1 cellular context compared by ENCODE assay signal in the genomic region with DNA sequence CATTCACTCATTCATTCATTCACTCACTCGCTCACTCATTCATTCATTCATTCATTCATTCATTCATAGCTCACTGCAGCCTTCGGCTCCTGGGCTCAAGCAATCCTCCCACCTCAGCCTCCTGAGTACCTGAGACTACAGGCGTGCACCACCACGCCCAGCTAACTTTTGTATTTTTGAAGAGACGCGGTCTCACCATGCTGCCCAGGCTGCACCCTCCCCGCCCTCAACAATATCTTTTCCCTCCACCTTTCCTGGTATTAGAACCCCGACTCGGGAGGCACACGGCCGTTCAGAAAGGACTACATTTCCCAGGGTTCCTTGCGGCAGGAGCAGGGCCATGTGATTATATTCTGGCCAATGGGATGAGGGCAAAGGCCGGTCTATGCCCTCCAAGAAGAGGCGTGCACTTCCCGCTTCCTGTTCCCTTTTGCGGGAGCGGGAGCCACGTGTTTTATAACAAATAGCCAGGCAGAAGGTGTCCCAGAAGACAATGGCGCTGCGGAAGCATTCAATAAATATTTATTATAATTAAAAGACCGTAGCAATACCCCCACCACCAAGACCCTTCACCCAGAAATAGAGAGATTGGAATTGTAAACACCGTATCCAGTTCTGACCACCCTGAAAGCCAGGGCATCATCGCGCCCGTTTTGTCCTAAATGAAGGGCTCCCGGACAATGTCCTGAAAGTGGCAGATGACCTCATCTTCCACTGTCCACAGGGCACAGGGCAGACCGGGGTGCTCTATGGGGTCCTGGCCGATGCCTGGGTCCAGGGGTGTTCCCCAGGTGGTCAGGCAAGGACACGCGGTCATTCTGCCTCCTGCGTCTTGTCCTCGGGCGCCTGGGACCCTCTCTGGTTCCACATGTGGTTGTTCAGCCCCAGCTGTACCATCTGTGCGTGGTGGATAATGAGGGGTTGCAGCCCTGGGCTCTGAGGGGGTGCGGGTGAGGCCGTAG.
TF ChIP-seq lines count a peak whose summit lies in the region.

No MANE protein-coding gene starts in this region.

TF ChIP-seq in A549, 52 proteins besides CTCF, POLR2A, EP300 and RAD21 (continued from another document):
- TF ChIP-seq, protein P1, sequence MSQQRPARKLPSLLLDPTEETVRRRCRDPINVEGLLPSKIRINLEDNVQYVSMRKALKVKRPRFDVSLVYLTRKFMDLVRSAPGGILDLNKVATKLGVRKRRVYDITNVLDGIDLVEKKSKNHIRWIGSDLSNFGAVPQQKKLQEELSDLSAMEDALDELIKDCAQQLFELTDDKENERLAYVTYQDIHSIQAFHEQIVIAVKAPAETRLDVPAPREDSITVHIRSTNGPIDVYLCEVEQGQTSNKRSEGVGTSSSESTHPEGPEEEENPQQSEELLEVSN (IDR thresholded peaks at IDR 0.05; ENCODE audit: borderline replicate concordance, low read depth), result peak; percentile 97
- TF ChIP-seq HOXB13 (CRISPR knock-in tag; IDR thresholded peaks at IDR 0.05; ENCODE audit: low read depth), result peak; percentile 76; the same call in 1 of the 2 replicates
- TF ChIP-seq CHD4 (IDR thresholded peaks at IDR 0.05; ENCODE audit: borderline replicate concordance), result no peak
- TF ChIP-seq KDM1A (IDR thresholded peaks at IDR 0.05; ENCODE audit: low read depth), result no peak
- no peak for TF ChIP-seq SREBF2 (IDR thresholded peaks at IDR 0.05)
- TF ChIP-seq KDM5A (IDR thresholded peaks at IDR 0.05), result no peak
- no peak for TF ChIP-seq EHMT2 (IDR thresholded peaks at IDR 0.05; ENCODE audit: low read depth)
- no peak for TF ChIP-seq FOSL2 (IDR thresholded peaks at IDR 0.05)
- TF ChIP-seq FOSL2 (CRISPR knock-in tag; IDR thresholded peaks at IDR 0.05), result no peak
- peak; percentile 84 for TF ChIP-seq HOXB5 (CRISPR knock-in tag; IDR thresholded peaks at IDR 0.05)
- TF ChIP-seq, protein P2, sequence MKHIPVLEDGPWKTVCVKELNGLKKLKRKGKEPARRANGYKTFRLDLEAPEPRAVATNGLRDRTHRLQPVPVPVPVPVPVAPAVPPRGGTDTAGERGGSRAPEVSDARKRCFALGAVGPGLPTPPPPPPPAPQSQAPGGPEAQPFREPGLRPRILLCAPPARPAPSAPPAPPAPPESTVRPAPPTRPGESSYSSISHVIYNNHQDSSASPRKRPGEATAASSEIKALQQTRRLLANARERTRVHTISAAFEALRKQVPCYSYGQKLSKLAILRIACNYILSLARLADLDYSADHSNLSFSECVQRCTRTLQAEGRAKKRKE (CRISPR knock-in tag; IDR thresholded peaks at IDR 0.05; ENCODE audit: low read depth), result peak; percentile 82; the same call in 1 of the 2 replicates
- peak; percentile 46; the same call in 1 of the 2 replicates for TF ChIP-seq FOXS1 (CRISPR knock-in tag; IDR thresholded peaks at IDR 0.05)
TF ChIP-seq in A549: peak in this region for 9.
